Comparison of ENCODE assay signal across 10 cellular contexts in the genomic region with DNA sequence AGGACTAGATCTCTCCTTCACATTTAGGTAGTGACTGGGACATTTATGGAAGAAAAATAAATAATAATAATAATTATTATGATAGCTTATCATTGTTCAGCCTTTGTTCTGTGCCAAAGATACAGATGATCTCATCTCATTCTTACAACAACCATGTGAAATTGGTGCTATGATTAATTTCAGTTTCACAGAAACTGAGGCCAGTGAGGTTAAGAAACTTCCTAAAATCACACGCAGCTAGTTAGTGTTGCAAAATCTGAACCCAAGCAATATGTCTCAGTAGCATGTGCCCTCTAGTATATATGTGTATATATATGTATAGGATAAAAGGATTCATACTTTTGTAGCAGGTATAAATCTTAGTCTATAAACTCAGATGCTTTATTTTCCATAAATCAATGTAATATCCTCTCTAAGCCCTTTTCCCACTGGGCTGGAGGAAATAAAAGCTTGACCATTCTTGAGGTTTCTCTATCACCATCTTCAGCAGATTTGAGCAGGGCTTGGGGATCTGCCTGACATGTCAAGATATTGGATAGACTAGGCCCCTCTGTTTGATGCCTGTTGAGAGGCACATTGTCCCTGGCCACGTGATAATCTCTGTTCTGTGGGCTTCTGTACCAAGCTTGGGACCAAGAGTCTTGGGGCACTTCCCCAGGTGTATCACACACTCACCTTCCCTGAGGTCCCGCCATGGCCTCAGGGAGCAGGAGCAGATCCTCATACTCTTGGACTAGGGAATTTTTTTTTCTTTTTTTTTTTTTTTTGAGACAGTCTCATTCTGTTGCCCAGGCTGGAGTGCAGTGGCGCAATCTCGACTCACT.
DNase-seq lines count a peak whose midpoint lies in the region; ATAC-seq, FAIRE-seq and TF ChIP-seq lines count a peak whose summit lies in the region.
"Had no signal": no experiment of that assay in that cellular context is flagged by ENCODE, and none has a peak within 500 bp of the region (broad histone marks: within the 10 kb centered on the region; RNA-seq: fewer than 3 reads in every experiment).

No MANE protein-coding gene starts in this region.

- DNase-seq in activated naive CD8-positive, alpha-beta T cell treated with anti-CD3 and anti-CD28 coated beads, Interleukin-2, amount 50 U/mL, for 24 hours: no peak
- DNase-seq in activated naive CD8-positive, alpha-beta T cell treated with anti-CD3 and anti-CD28 coated beads for 36 hours: no peak
- DNase-seq in GM12878 (ENCODE audit: low read depth, low spot score) (peak; percentile 39), upper lobe of right lung (no peak), T-helper 2 cell (no peak), spleen (no peak)
- no peak for DNase-seq in effector memory CD8-positive, alpha-beta T cell
- DNase-seq: NCI-H510A, retina had no signal

- BruUV-seq in GM12878 (replicated peaks; lab: Mats Ljungman, UMichigan): no TSS peak

- H3K27me3 ChIP-seq in GM12878 (replicated peaks in 1 of 2; ENCODE audit: control insufficient read depth in 2 of 2, insufficient read depth in 2 of 2, low read length in 1 of 2) (no peaks in the 10 kb centered on the region), upper lobe of right lung (no peaks in the 10 kb centered on the region), spleen (replicated peaks in 1 of 7) (no peaks in the 10 kb centered on the region)

- H3K9me3 Mint-ChIP-seq in activated naive CD8-positive, alpha-beta T cell treated with anti-CD3 and anti-CD28 coated beads, Interleukin-2, amount 50 U/mL, for 24 hours: no peaks in the 10 kb centered on the region
- H3K9me3 Mint-ChIP-seq in activated naive CD8-positive, alpha-beta T cell treated with anti-CD3 and anti-CD28 coated beads for 36 hours: no peaks in the 10 kb centered on the region
- peaks cover 2 to 6% of the 10 kb centered on the region in 2 donors for H3K9me3 Mint-ChIP-seq in effector memory CD8-positive, alpha-beta T cell

- no peak for FAIRE-seq in GM12878 (lab: Jason Lieb, UNC)

- H3K4me3 Mint-ChIP-seq in activated naive CD8-positive, alpha-beta T cell treated with anti-CD3 and anti-CD28 coated beads, Interleukin-2, amount 50 U/mL, for 24 hours: no peak overlapping the region
- no peak overlapping the region for H3K4me3 Mint-ChIP-seq in activated naive CD8-positive, alpha-beta T cell treated with anti-CD3 and anti-CD28 coated beads for 36 hours
- no peak overlapping the region for H3K4me3 Mint-ChIP-seq in effector memory CD8-positive, alpha-beta T cell

- H3K36me3 ChIP-seq in GM12878 (ENCODE audit: control insufficient read depth in 2 of 2, insufficient read depth in 2 of 2, low read length in 1 of 2) (no peaks in the 10 kb centered on the region), upper lobe of right lung (no peaks in the 10 kb centered on the region), spleen (no peaks in the 10 kb centered on the region)

- TF ChIP-seq RAD21 in GM12878 (IDR thresholded peaks at IDR 0.05; ENCODE audit: insufficient read depth, low read depth, low read length): no peak

- TF ChIP-seq CTCF in GM12878 (IDR thresholded peaks at IDR 0.05 in 2 of 3, conservative IDR thresholded peaks at IDR 0.05 in 1 of 3; ENCODE audit: control insufficient read depth in 2 of 3, extremely low read depth in 1 of 3, insufficient read depth in 1 of 3, low read depth in 3 of 3, low read length in 3 of 3): no peak
- no peak for TF ChIP-seq CTCF in upper lobe of right lung (IDR thresholded peaks at IDR 0.05)
- TF ChIP-seq CTCF in spleen (IDR thresholded peaks at IDR 0.05 in 8 of 11, conservative IDR thresholded peaks at IDR 0.05 in 3 of 11): no peak

- intact Hi-C loops in GM12878 (cut with micrococcal nuclease; ENCODE audit: unreplicated experiment): no loop called here
- intact Hi-C loops in upper lobe of right lung (cut with DNase I): no loop called here
- intact Hi-C loops in spleen (cut with DNase I; ENCODE audit: low total_unique reads): no loop called here

- peaks cover 1% of the 10 kb centered on the region for H3K36me3 Mint-ChIP-seq in activated naive CD8-positive, alpha-beta T cell treated with anti-CD3 and anti-CD28 coated beads, Interleukin-2, amount 50 U/mL, for 24 hours (ENCODE audit: low read depth)
- no peaks in the 10 kb centered on the region for H3K36me3 Mint-ChIP-seq in activated naive CD8-positive, alpha-beta T cell treated with anti-CD3 and anti-CD28 coated beads for 36 hours
- H3K36me3 Mint-ChIP-seq in effector memory CD8-positive, alpha-beta T cell (ENCODE audit: insufficient read depth): no peaks in the 10 kb centered on the region

- ATAC-seq in activated naive CD8-positive, alpha-beta T cell treated with anti-CD3 and anti-CD28 coated beads, Interleukin-2, amount 50 U/mL, for 24 hours: peak; percentile 46
- ATAC-seq in HG03095 (IDR thresholded peaks at IDR 0.05; ENCODE audit: unreplicated experiment) (peak; percentile 81), GM12878 (peak; percentile 84), upper lobe of right lung (peak; percentile 49)
- no peak for ATAC-seq in effector memory CD8-positive, alpha-beta T cell (replicated peaks)

- no peaks in the 10 kb centered on the region for H3K79me2 ChIP-seq in GM12878 (ENCODE audit: control insufficient read depth, insufficient read depth, low read length)

- H3K4me1 Mint-ChIP-seq in activated naive CD8-positive, alpha-beta T cell treated with anti-CD3 and anti-CD28 coated beads, Interleukin-2, amount 50 U/mL, for 24 hours: peaks cover 18% of the 10 kb centered on the region
- H3K4me1 Mint-ChIP-seq in activated naive CD8-positive, alpha-beta T cell treated with anti-CD3 and anti-CD28 coated beads for 36 hours: peaks cover 7% of the 10 kb centered on the region
- peaks cover 0 to 2% of the 10 kb centered on the region in 2 donors for H3K4me1 Mint-ChIP-seq in effector memory CD8-positive, alpha-beta T cell (ENCODE audit: low read depth in 2 of 2)

- H2AFZ ChIP-seq in GM12878 (ENCODE audit: control insufficient read depth, low read depth, low read length): no peak overlapping the region

- WGBS in GM12878 (ENCODE audit: insufficient coverage, insufficient replicate concordance, low lambda C conversion rate, missing lambda C conversion rate): 31% methylated on average over 5 of the region's 5 CpGs
- 76 to 87% (median 79%) methylated on average over 5 of the region's 5 CpGs for WGBS in spleen, 5 donors

- peaks cover 6% of the 10 kb centered on the region for H3K27me3 Mint-ChIP-seq in activated naive CD8-positive, alpha-beta T cell treated with anti-CD3 and anti-CD28 coated beads, Interleukin-2, amount 50 U/mL, for 24 hours
- H3K27me3 Mint-ChIP-seq in activated naive CD8-positive, alpha-beta T cell treated with anti-CD3 and anti-CD28 coated beads for 36 hours: peaks cover 19% of the 10 kb centered on the region
- H3K27me3 Mint-ChIP-seq in effector memory CD8-positive, alpha-beta T cell: peaks cover 11 to 47% of the 10 kb centered on the region in 2 donors

- RAD21 ChIA-PET in GM12878 (lab: Charles Lee; ENCODE audit: unreplicated experiment): interaction anchor here (0.6 to 3.8 kb wide), 13 partner anchors 10 to 1131 kb away, joined by 3 to 16 read pairs (median 4); no protein-coding TSS in a partner anchor

- H4K20me1 ChIP-seq in GM12878 (ENCODE audit: control insufficient read depth, insufficient read depth): no peaks in the 10 kb centered on the region

- SMC1A ChIA-PET in GM12878 (lab: Charles Lee; ENCODE audit: uncharacterized antibody, unreplicated experiment): interaction anchor here (0.6 to 2.9 kb wide), 24 partner anchors 10 to 1021 kb away, joined by 3 to 11 read pairs (median 3); no protein-coding TSS in a partner anchor

- H3K27ac ChIP-seq in GM12878 (ENCODE audit: control insufficient read depth, insufficient read depth) (peak overlapping the region; percentile 13; the same call in 1 of the 2 replicates), upper lobe of right lung (no peak overlapping the region), spleen (peak overlapping the region in 2 of 8 donors; percentile 15 to 38)

- no peak for TF ChIP-seq POLR2A in GM12878 (IDR thresholded peaks at IDR 0.05; ENCODE audit: low read depth, low read length)
- TF ChIP-seq POLR2A in spleen (IDR thresholded peaks at IDR 0.05): no peak

- peak; percentile 39; a peak in 2 of 4 replicates for TF ChIP-seq EP300 in GM12878 (IDR thresholded peaks at IDR 0.05; ENCODE audit: borderline replicate concordance in 1 of 2, control insufficient read depth in 1 of 2, low read depth in 2 of 2, low read length in 2 of 2)

- H3K4me1 ChIP-seq in GM12878 (ENCODE audit: control insufficient read depth, insufficient read depth, low read length) (no peaks in the 10 kb centered on the region), upper lobe of right lung (peaks cover 9% of the 10 kb centered on the region), spleen (no peaks in the 10 kb centered on the region)

- H3K4me2 ChIP-seq in GM12878 (ENCODE audit: control insufficient read depth, insufficient read depth): no peak overlapping the region

- in situ Hi-C loops in GM12878 (cut with MboI): no loop called here

- H3K9ac ChIP-seq in GM12878 (ENCODE audit: control insufficient read depth, insufficient read depth, low read length): no peak overlapping the region

- CTCF ChIA-PET in GM12878 (lab: Yijun Ruan, JAX): interaction anchor here (0.9 to 1.8 kb wide), 9 partner anchors 21 to 1131 kb away, joined by 3 to 7 read pairs (median 3); no protein-coding TSS in a partner anchor

- H3K9me3 ChIP-seq in GM12878 (replicated peaks; ENCODE audit: control insufficient read depth, insufficient read depth, low read length): no peaks in the 10 kb centered on the region; the same call in 2 of the 3 replicates
- no peaks in the 10 kb centered on the region for H3K9me3 ChIP-seq in upper lobe of right lung
- no peaks in the 10 kb centered on the region for H3K9me3 ChIP-seq in spleen

- H3K27ac Mint-ChIP-seq in activated naive CD8-positive, alpha-beta T cell treated with anti-CD3 and anti-CD28 coated beads, Interleukin-2, amount 50 U/mL, for 24 hours: no peak overlapping the region
- H3K27ac Mint-ChIP-seq in activated naive CD8-positive, alpha-beta T cell treated with anti-CD3 and anti-CD28 coated beads for 36 hours: no peak overlapping the region
- no peak overlapping the region for H3K27ac Mint-ChIP-seq in effector memory CD8-positive, alpha-beta T cell

- H3K4me3 ChIP-seq in GM12878 (no peak overlapping the region), upper lobe of right lung (no peak overlapping the region), spleen (no peak overlapping the region)

- POLR2A ChIA-PET in GM12878 (lab: Charles Lee): interaction anchor here (0.9 to 2.4 kb wide), 5 partner anchors 10 to 174 kb away, joined by 3 to 7 read pairs (median 3); no protein-coding TSS in a partner anchor

TF ChIP-seq in GM12878, 131 proteins besides CTCF, POLR2A, EP300 and RAD21 (continues in another document):
- TF ChIP-seq IRF4 (IDR thresholded peaks at IDR 0.05; ENCODE audit: low read depth, low read length) (no peak), POU2F2 (IDR thresholded peaks at IDR 0.05; ENCODE audit: borderline replicate concordance, low read depth, low read length) (no peak), MEF2A (IDR thresholded peaks at IDR 0.05; ENCODE audit: insufficient read depth, low read depth, low read length) (0 out of 2 replicates have a peak, but pooled peaks have one; percentile 14), GABPA (IDR thresholded peaks at IDR 0.05; ENCODE audit: low read depth) (no peak), STAT1 (conservative IDR thresholded peaks at IDR 0.05) (no peak), TCF12 (IDR thresholded peaks at IDR 0.05; ENCODE audit: low read depth, low read length) (no peak)
